9 cellular contexts compared by ENCODE assay signal in the genomic region with DNA sequence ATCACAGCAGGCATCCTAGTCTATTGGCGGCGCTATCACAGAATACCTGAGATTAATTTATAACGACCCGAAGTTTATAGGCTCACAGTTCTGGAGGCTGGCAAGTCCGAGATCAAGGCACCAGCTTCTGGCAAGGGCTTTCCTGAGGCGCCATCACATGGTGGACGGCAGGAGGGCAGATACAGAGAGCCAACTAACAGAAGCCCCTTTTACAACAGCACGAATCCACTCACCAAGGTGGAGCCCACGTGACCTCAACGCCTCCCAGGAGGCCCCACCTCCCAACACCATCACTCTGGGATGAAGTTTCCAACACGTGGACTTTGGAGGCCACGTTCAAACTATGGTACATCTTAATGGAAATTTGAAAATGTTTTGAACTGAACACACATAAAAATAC.
DNase-seq lines count a peak whose midpoint lies in the region; ATAC-seq and TF ChIP-seq lines count a peak whose summit lies in the region.
"Had no signal": no experiment of that assay in that cellular context is flagged by ENCODE, and none has a peak within 500 bp of the region (broad histone marks: within the 10 kb centered on the region; RNA-seq: fewer than 3 reads in every experiment).

No MANE protein-coding gene starts in this region.

- no peaks in the 10 kb centered on the region; the same call in 1 of the 2 replicates for H3K27me3 Mint-ChIP-seq in H9 (ENCODE audit: low read depth)
- H3K27me3 Mint-ChIP-seq in activated CD4-positive, alpha-beta memory T cell treated with anti-CD3 and anti-CD28 coated beads for 36 hours = peaks cover 3% of the 10 kb centered on the region
- H3K27me3 Mint-ChIP-seq in memory B cell = no peaks in the 10 kb centered on the region

- no peak overlapping the region for H3K14ac ChIP-seq in H9 (ENCODE audit: insufficient read depth, low read length)

- H3K9ac ChIP-seq in H9 (ENCODE audit: extremely low read depth, insufficient read length, low read length) = no peak overlapping the region

- ATAC-seq in memory B cell (ENCODE audit: low read depth) (no peak), GM21576 (IDR thresholded peaks at IDR 0.05; ENCODE audit: unreplicated experiment) (no peak)

- no peak overlapping the region for H2BK20ac ChIP-seq in H9 (ENCODE audit: low read depth, low read length, poor library complexity, severe bottlenecking)

- CTCF ChIA-PET in activated CD4-positive, alpha-beta memory T cell treated with anti-CD3 and anti-CD28 coated beads for 36 hours (lab: Charles Lee) = interaction anchor here (1.0 kb wide), 1 partner anchor 113 kb away, joined by 4 read pairs; no protein-coding TSS in a partner anchor

- H3K9me3 ChIP-seq in H9 (ENCODE audit: control insufficient read depth, low read depth, low read length) (no peaks in the 10 kb centered on the region), MG63 (no peaks in the 10 kb centered on the region)

- WGBS in H9 (ENCODE audit: extremely low coverage, insufficient read length, low lambda C conversion rate) = no CpG with 5 or more reads among the region's 12 CpGs

- H3K27ac ChIP-seq in H9 (ENCODE audit: insufficient read length, low read depth, low read length) = no peak overlapping the region

- DNase-seq in NCI-H510A treated with DMSO at 0.1 percent for 48 hours (lab: John Stamatoyannopoulos, UW) (peak; percentile 25), NCI-H510A (lab: John Stamatoyannopoulos, UW) (no peak), H9 (no peak), memory B cell (ENCODE audit: low spot score in 2 of 2) (no peak), MG63 (no peak), NCI-H2107 treated with DMSO at 0.1 percent for 48 hours (lab: John Stamatoyannopoulos, UW; ENCODE audit: unreplicated experiment) (no peak)
- DNase-seq in activated CD4-positive, alpha-beta memory T cell treated with anti-CD3 and anti-CD28 coated beads for 36 hours = peak; percentile 29

- no peak overlapping the region for H3K56ac ChIP-seq in H9 (ENCODE audit: insufficient read length, low read depth, low read length)

- H3K23ac ChIP-seq in H9 (ENCODE audit: insufficient read length, low read depth, low read length) = no peak overlapping the region

- intact Hi-C loops in activated CD4-positive, alpha-beta memory T cell treated with anti-CD3 and anti-CD28 coated beads for 36 hours (cut with micrococcal nuclease) = loop anchor here (10.0 kb wide), 2 partner anchors 351 to 389 kb away; a partner anchor contains a TSS

- no peaks in the 10 kb centered on the region for H3K4me1 ChIP-seq in H9 (ENCODE audit: insufficient read depth, low read length)

- peaks cover 0 to 4% of the 10 kb centered on the region in 2 experiments; a peak in 1 of 5 replicates for H3K9me3 Mint-ChIP-seq in H9
- no peaks in the 10 kb centered on the region for H3K9me3 Mint-ChIP-seq in activated CD4-positive, alpha-beta memory T cell treated with anti-CD3 and anti-CD28 coated beads for 36 hours
- no peaks in the 10 kb centered on the region for H3K9me3 Mint-ChIP-seq in memory B cell

- no peak overlapping the region for H4K8ac ChIP-seq in H9 (replicated peaks; ENCODE audit: insufficient read length, low read depth, low read length)

- H3K36me3 Mint-ChIP-seq in H9 (ENCODE audit: insufficient read depth in 1 of 3, low read depth in 3 of 3) (peaks cover 0 to 5% (median 0%) of the 10 kb centered on the region in 3 experiments; a peak in 1 of 7 replicates), memory B cell (peaks cover 12% of the 10 kb centered on the region)
- H3K36me3 Mint-ChIP-seq in activated CD4-positive, alpha-beta memory T cell treated with anti-CD3 and anti-CD28 coated beads for 36 hours = peaks cover 6% of the 10 kb centered on the region

- H3K4me3 Mint-ChIP-seq in H9 (no peak overlapping the region), memory B cell (no peak overlapping the region)
- no peak overlapping the region for H3K4me3 Mint-ChIP-seq in activated CD4-positive, alpha-beta memory T cell treated with anti-CD3 and anti-CD28 coated beads for 36 hours

- no peaks in the 10 kb centered on the region for H3K36me3 ChIP-seq in MG63

- TF ChIP-seq CTCF in H9 (conservative IDR thresholded peaks at IDR 0.05) = peak; percentile 39; the same call in 2 of the 3 replicates

- H3K27ac Mint-ChIP-seq in H9 (no peak overlapping the region), memory B cell (peak overlapping the region; percentile 16)
- H3K27ac Mint-ChIP-seq in activated CD4-positive, alpha-beta memory T cell treated with anti-CD3 and anti-CD28 coated beads for 36 hours = no peak overlapping the region

- H2AK5ac ChIP-seq in H9 (ENCODE audit: insufficient read length, low read length) = no peak overlapping the region

- H2BK120ac ChIP-seq in H9 (ENCODE audit: low read depth, low read length, poor library complexity, severe bottlenecking) = no peak overlapping the region

- no peak overlapping the region for H2BK15ac ChIP-seq in H9 (ENCODE audit: low read depth, low read length)

- H3T11ph ChIP-seq in H9 (ENCODE audit: low read length) = no peak overlapping the region

- no peaks in the 10 kb centered on the region for H3K79me1 ChIP-seq in H9 (ENCODE audit: insufficient read depth, low read depth, low read length, poor library complexity, severe bottlenecking)

- H3K4ac ChIP-seq in H9 (ENCODE audit: low read depth, low read length) = no peak overlapping the region

- no peak overlapping the region for H3K4me3 ChIP-seq in MG63
- H3K4me3 ChIP-seq: skin epidermis had no signal

- no peaks in the 10 kb centered on the region for H4K20me1 ChIP-seq in H9 (ENCODE audit: control insufficient read depth, insufficient read depth, insufficient read length)

- H3K18ac ChIP-seq in H9 (ENCODE audit: insufficient read length, low read depth, low read length) = no peak overlapping the region

- no peak overlapping the region for H4K5ac ChIP-seq in H9 (ENCODE audit: insufficient read length, low read depth, low read length)

- no peaks in the 10 kb centered on the region for H3K23me2 ChIP-seq in H9 (ENCODE audit: insufficient read length, low read depth, low read length, poor library complexity, severe bottlenecking)

- no peak overlapping the region for H2AFZ ChIP-seq in H9 (ENCODE audit: low read length)

- H3K79me2 ChIP-seq in H9 (ENCODE audit: insufficient read depth, low read length) = no peaks in the 10 kb centered on the region

- H2BK12ac ChIP-seq in H9 (ENCODE audit: insufficient read length, low read depth, low read length) = no peak overlapping the region

- H2BK5ac ChIP-seq in H9 (ENCODE audit: insufficient read length, low read length) = no peak overlapping the region

- H3K27me3 ChIP-seq in H9 (ENCODE audit: insufficient read depth, low read length) = no peaks in the 10 kb centered on the region
- H3K27me3 ChIP-seq in MG63 = no peaks in the 10 kb centered on the region

- H3K4me1 Mint-ChIP-seq in H9 (no peaks in the 10 kb centered on the region), memory B cell (peaks cover 45% of the 10 kb centered on the region)
- peaks cover 70% of the 10 kb centered on the region for H3K4me1 Mint-ChIP-seq in activated CD4-positive, alpha-beta memory T cell treated with anti-CD3 and anti-CD28 coated beads for 36 hours (ENCODE audit: low read depth)

- H3K4me2 ChIP-seq in H9 (ENCODE audit: insufficient read depth, insufficient read length, low read length) = no peak overlapping the region

- POLR2A ChIA-PET in activated CD4-positive, alpha-beta memory T cell treated with anti-CD3 and anti-CD28 coated beads for 36 hours (lab: Charles Lee) = interaction anchor here (2.0 kb wide), 1 partner anchor 15 kb away, joined by 10 read pairs; no protein-coding TSS in a partner anchor

- no peak overlapping the region for H4K91ac ChIP-seq in H9 (ENCODE audit: insufficient read length, low read depth, low read length)

Comparison
In these comparisons a context has a peak if more than half of its experiments do, and no peak if none do; other contexts are left out.
1. DNase-seq: peak in NCI-H510A treated with DMSO at 0.1 percent for 48 hours (single experiment) and activated CD4-positive, alpha-beta memory T cell treated with anti-CD3 and anti-CD28 coated beads for 36 hours (single experiment); none in NCI-H510A (single experiment), H9 (single experiment), memory B cell (0 of 2), MG63 (single experiment) and NCI-H2107 treated with DMSO at 0.1 percent for 48 hours (single experiment).